In genomic region chr1:27372808-27373690, GRCh38 we compare ENCODE assay signal across 11 cellular contexts. TPM values are rescaled to one million over a fixed set of nuclear protein-coding genes. Genes with fewer than 3 reads are reported as not detected.
DNase-seq lines count a peak whose midpoint lies in the region; ATAC-seq, FAIRE-seq and TF ChIP-seq lines count a peak whose summit lies in the region.
"Had no signal": no experiment of that assay in that cellular context is flagged by ENCODE, and none has a peak within 500 bp of the region (broad histone marks: within the 10 kb centered on the region; RNA-seq: fewer than 3 reads in every experiment).

No MANE protein-coding gene starts in this region.

- H2BK15ac ChIP-seq in H1 (ENCODE audit: low read length), result no peak overlapping the region; the same call in 1 of the 2 replicates

- H3K4me1 Mint-ChIP-seq in CD14-positive monocyte (peaks cover 35% of the 10 kb centered on the region), nephron progenitor cell (peaks cover 22% of the 10 kb centered on the region)

- H4K91ac ChIP-seq in H1 (replicated peaks; ENCODE audit: insufficient read length, low read length), result no peak overlapping the region

- no peak overlapping the region for H3K27ac ChIP-seq in H1 (ENCODE audit: low read depth, low read length)
- H3K27ac ChIP-seq: SK-N-MC had no signal

- H3K23me2 ChIP-seq in H1 (ENCODE audit: low read depth, low read length), result no peaks in the 10 kb centered on the region

- H3K27me3 ChIP-seq in H1 (replicated peaks in 1 of 4; ENCODE audit: control insufficient read depth in 3 of 4, extremely low read depth in 1 of 4, insufficient read depth in 3 of 4, low read length in 3 of 4), result no peaks in the 10 kb centered on the region

- H3K79me2 ChIP-seq in H1 (ENCODE audit: control insufficient read depth in 1 of 2, insufficient read depth in 2 of 2, low read length in 2 of 2), result no peaks in the 10 kb centered on the region

- POLR2A ChIA-PET in H1 (lab: Charles Lee; ENCODE audit: partially characterized antibody), result interaction anchor here (1.0 to 5.0 kb wide), 2 partner anchors 9 to 18 kb away, joined by 3 to 14 read pairs; partner anchors contain the start of gene CD164L2

- CTCF ChIA-PET in H1 (lab: Charles Lee; ENCODE audit: partially characterized antibody), result interaction anchor here (0.7 to 28.8 kb wide), 15 partner anchors 10 to 363 kb away, joined by 3 to 625 read pairs (median 5); partner anchors contain the start of genes CD164L2, FCN3 and GPR3

- ATAC-seq in HG03457 (IDR thresholded peaks at IDR 0.05; ENCODE audit: unreplicated experiment), result no peak
- ATAC-seq: activated CD8-positive, alpha-beta T cell treated with anti-CD3 and anti-CD28 coated beads, Interleukin-2, amount 10 ng/mL, durations not matched to agents 7 days and 5 days had no signal

- no peak overlapping the region for H3K18ac ChIP-seq in H1 (ENCODE audit: extremely low read depth, low read length)

- H3K4ac ChIP-seq in H1 (replicated peaks; ENCODE audit: insufficient read length, low read depth, low read length), result no peak overlapping the region

- no peak overlapping the region for H2BK20ac ChIP-seq in H1 (ENCODE audit: low read length)

- no peak overlapping the region for H3K23ac ChIP-seq in H1 (ENCODE audit: insufficient read length)

- H4K8ac ChIP-seq in H1 (ENCODE audit: extremely low read depth, insufficient read depth, low read length), result peak overlapping the region; percentile 65; the same call in 1 of the 2 replicates

- peaks cover 0 to 3% (median 0%) of the 10 kb centered on the region in 4 experiments; a peak in 1 of 7 replicates for H3K4me1 ChIP-seq in H1 (replicated peaks in 1 of 4; ENCODE audit: control insufficient read depth in 3 of 4, insufficient read depth in 4 of 4, low read length in 3 of 4)

- no peaks in the 10 kb centered on the region for H3K36me3 ChIP-seq in H1 (ENCODE audit: control insufficient read depth in 2 of 4, insufficient read depth in 4 of 4, low read length in 3 of 4)

- H3K4me3 ChIP-seq in H1 (ENCODE audit: extremely low read depth in 1 of 4, insufficient read depth in 2 of 4, low read depth in 3 of 4, low read length in 4 of 4), result no peak overlapping the region
- H3K4me3 ChIP-seq: SK-N-MC had no signal

- H3K27ac Mint-ChIP-seq in CD14-positive monocyte (no peak overlapping the region), nephron progenitor cell (no peak overlapping the region)
- H3K27ac Mint-ChIP-seq: activated CD8-positive, alpha-beta T cell treated with anti-CD3 and anti-CD28 coated beads, Interleukin-2, amount 10 ng/mL, durations not matched to agents 7 days and 5 days had no signal

- H3K56ac ChIP-seq in H1 (replicated peaks; ENCODE audit: insufficient read length, low read depth, low read length), result no peak overlapping the region

- no peak overlapping the region for H2AFZ ChIP-seq in H1 (ENCODE audit: low read length)

- H2BK5ac ChIP-seq in H1 (ENCODE audit: low read depth, low read length), result no peak overlapping the region

- TF ChIP-seq RAD21 in H1 (IDR thresholded peaks at IDR 0.05 in 1 of 2, conservative IDR thresholded peaks at IDR 0.05 in 1 of 2; ENCODE audit: low read depth in 2 of 2, low read length in 2 of 2), result peak; percentile 41 to 57; a peak in 3 of 4 replicates

- no peaks in the 10 kb centered on the region for H3K79me1 ChIP-seq in H1 (ENCODE audit: low read depth, low read length)

- H3K9me3 ChIP-seq in H1 (ENCODE audit: insufficient read depth in 2 of 2, low read depth in 1 of 2, low read length in 1 of 2), result no peaks in the 10 kb centered on the region

- no peak overlapping the region for H3K4me3 Mint-ChIP-seq in CD14-positive monocyte
- no peak overlapping the region for H3K4me3 Mint-ChIP-seq in nephron progenitor cell
- H3K4me3 Mint-ChIP-seq: activated CD8-positive, alpha-beta T cell treated with anti-CD3 and anti-CD28 coated beads, Interleukin-2, amount 10 ng/mL, durations not matched to agents 7 days and 5 days had no signal

- H4K5ac ChIP-seq in H1 (ENCODE audit: insufficient read length, low read depth, low read length), result no peak overlapping the region

- no peak overlapping the region for H2BK120ac ChIP-seq in H1 (replicated peaks; ENCODE audit: low read depth, low read length)

- H3K9me3 Mint-ChIP-seq in CD14-positive monocyte (no peaks in the 10 kb centered on the region), nephron progenitor cell (no peaks in the 10 kb centered on the region)

- H3K36me3 Mint-ChIP-seq in CD14-positive monocyte (no peaks in the 10 kb centered on the region), nephron progenitor cell (ENCODE audit: low read depth) (no peaks in the 10 kb centered on the region)

- TF ChIP-seq CTCF in CD14-positive monocyte (IDR thresholded peaks at IDR 0.05) (peak; percentile 42), H1 (IDR thresholded peaks at IDR 0.05; ENCODE audit: control extremely low read depth in 1 of 3, insufficient read depth in 1 of 3, low read depth in 1 of 3, low read length in 3 of 3) (peak; percentile 61 to 69 (median 63)), nephron progenitor cell (IDR thresholded peaks at IDR 0.05) (peak; percentile 40)

- no peak for TF ChIP-seq POLR2A in H1 (IDR thresholded peaks at IDR 0.05; ENCODE audit: control extremely low read depth in 1 of 2, low read depth in 2 of 2, low read length in 2 of 2)

- H2AK5ac ChIP-seq in H1 (ENCODE audit: low read depth, low read length), result no peak overlapping the region

- H3K27me3 Mint-ChIP-seq in CD14-positive monocyte (ENCODE audit: low read depth in 3 of 3) (peaks cover 4 to 6% (median 6%) of the 10 kb centered on the region in 3 donors), nephron progenitor cell (ENCODE audit: low read depth, poor library complexity) (peaks cover 13% of the 10 kb centered on the region)

- no peak overlapping the region for H3K4me2 ChIP-seq in H1 (ENCODE audit: insufficient read depth in 1 of 2, low read depth in 2 of 2, low read length in 2 of 2)

- no peaks in the 10 kb centered on the region for H4K20me1 ChIP-seq in H1 (replicated peaks in 1 of 2; ENCODE audit: control insufficient read depth in 1 of 2, insufficient read depth in 2 of 2, low read length in 2 of 2)

- intact Hi-C loops in CD14-positive monocyte (cut with micrococcal nuclease), result no loop called here

- FAIRE-seq in H1 (lab: Jason Lieb, UNC), result no peak

- no peak for DNase-seq in CD14-positive monocyte (ENCODE audit: low spot score)
- peak; percentile 26 for DNase-seq in HK-2 (ENCODE audit: unreplicated experiment)
- peak in 1 of 2 experiments; percentile 64 for DNase-seq in H1 (ENCODE audit: low read depth in 1 of 2, low spot score in 2 of 2)
- DNase-seq in nephron progenitor cell, result no peak
- no peak for DNase-seq in NCI-H774 (lab: John Stamatoyannopoulos, UW)
- no peak for DNase-seq in AML-193 (lab: John Stamatoyannopoulos, UW)
- DNase-seq in GM03348 (ENCODE audit: low spot score), result no peak
- DNase-seq: activated CD8-positive, alpha-beta T cell treated with anti-CD3 and anti-CD28 coated beads, Interleukin-2, amount 10 ng/mL, durations not matched to agents 7 days and 5 days; NCI-H2107 had no signal

- no peak for TF ChIP-seq EP300 in H1 (IDR thresholded peaks at IDR 0.05; ENCODE audit: borderline replicate concordance in 1 of 2, low read depth in 2 of 2, low read length in 2 of 2)

- no peak overlapping the region for H3K9ac ChIP-seq in H1 (replicated peaks in 1 of 4; ENCODE audit: extremely low read depth in 1 of 4, low read depth in 3 of 4, low read length in 3 of 4)

- no peak overlapping the region for H2BK12ac ChIP-seq in H1 (ENCODE audit: low read depth, low read length)

- no peak overlapping the region for H3K14ac ChIP-seq in H1 (ENCODE audit: insufficient read length)

- 90% methylated on average over 11 of the region's 11 CpGs; no CpG with 5 or more reads in 1 of the 2 experiments for WGBS in H1 (ENCODE audit: extremely low coverage in 1 of 2, insufficient coverage in 1 of 2, insufficient read length in 1 of 2, insufficient replicate concordance in 2 of 2, low coverage in 1 of 2, low lambda C conversion rate in 2 of 2, missing lambda C conversion rate in 1 of 2), 2 experiments

RNA-seq across cellular contexts. Expression of gene FCN3, which starts 1.6 kb away (rescaled TPM):
- polyA plus RNA-seq in CD14-positive monocyte, result not detected
- 0.30 TPM in 1 of 2 replicates, not detected in the other for total RNA-seq in H1 (2021; fragmentation: NEBNext Ultra II Directional; extraction: Animal tissue kit (Norgen Biotek cat#: 25700))
- 0.35 and 0.57 TPM in 2 replicates for polyA plus RNA-seq in H1 (2011; rRNA removed)
- polyA plus RNA-seq in H1 (2011; cell fraction: cytosol; rRNA removed), result 0.32 TPM
- 0.90 TPM for polyA plus RNA-seq in H1 (2011; cell fraction: nucleus; rRNA removed)
- 0.28 to 0.78 TPM (median 0.40 TPM) in 3 of 4 replicates, not detected in the other for polyA plus RNA-seq in H1 (2012, experiment 1 of 2)
- polyA plus RNA-seq in H1 (2012, experiment 2 of 2), result not detected
- polyA plus RNA-seq in H1 (2013, experiment 1 of 2), result 0.47 TPM
- 0.28 TPM for polyA plus RNA-seq in H1 (2013, experiment 2 of 2)
- polyA minus RNA-seq in H1 (2011; rRNA and poly(A)+ RNA removed), result not detected in 2 replicates
- not detected for polyA minus RNA-seq in H1 (2011; cell fraction: cytosol; rRNA and poly(A)+ RNA removed)
- polyA minus RNA-seq in H1 (2011; cell fraction: nucleus; rRNA and poly(A)+ RNA removed), result not detected
- total RNA-seq: activated CD8-positive, alpha-beta T cell treated with anti-CD3 and anti-CD28 coated beads, Interleukin-2, amount 10 ng/mL, durations not matched to agents 7 days and 5 days had no signal

RNA-seq across cellular contexts. Expression of gene MAP3K6, which starts 6.3 kb away (rescaled TPM):
- polyA plus RNA-seq in CD14-positive monocyte (1 to 10 TPM; 3.2 to 6.7 TPM), H1 (2011; rRNA removed) (7.4 and 10.3 TPM in 2 replicates)
- total RNA-seq in H1 (2021; fragmentation: NEBNext Ultra II Directional; extraction: Animal tissue kit (Norgen Biotek cat#: 25700)), result 7.6 and 11.2 TPM in 2 replicates
- polyA plus RNA-seq in H1 (2011; cell fraction: cytosol; rRNA removed), result 6.7 TPM
- polyA plus RNA-seq in H1 (2011; cell fraction: nucleus; rRNA removed), result 40.8 TPM
- polyA plus RNA-seq in H1 (2012, experiment 1 of 2), result 8.5 to 12.5 TPM (median 9.7 TPM) in 4 replicates
- 9.5 TPM for polyA plus RNA-seq in H1 (2012, experiment 2 of 2)
- polyA plus RNA-seq in H1 (2013, experiment 1 of 2), result 10.9 TPM
- 10.7 TPM for polyA plus RNA-seq in H1 (2013, experiment 2 of 2)
- polyA minus RNA-seq in H1 (2011; rRNA and poly(A)+ RNA removed), result 4.6 and 5.6 TPM in 2 replicates
- 2.6 TPM for polyA minus RNA-seq in H1 (2011; cell fraction: cytosol; rRNA and poly(A)+ RNA removed)
- 11.6 TPM for polyA minus RNA-seq in H1 (2011; cell fraction: nucleus; rRNA and poly(A)+ RNA removed)

RNA-seq across cellular contexts. Expression of gene CD164L2, which starts 10.1 kb away (rescaled TPM):
- polyA plus RNA-seq in CD14-positive monocyte, result not detected
- 3.3 and 3.8 TPM in 2 replicates for total RNA-seq in H1 (2021; fragmentation: NEBNext Ultra II Directional; extraction: Animal tissue kit (Norgen Biotek cat#: 25700))
- 3.3 and 5.5 TPM in 2 replicates for polyA plus RNA-seq in H1 (2011; rRNA removed)
- polyA plus RNA-seq in H1 (2011; cell fraction: cytosol; rRNA removed), result 6.5 TPM
- polyA plus RNA-seq in H1 (2011; cell fraction: nucleus; rRNA removed), result 26.5 TPM
- 3.0 to 4.1 TPM (median 3.4 TPM) in 4 replicates for polyA plus RNA-seq in H1 (2012, experiment 1 of 2)
- 2.5 TPM for polyA plus RNA-seq in H1 (2012, experiment 2 of 2)
- polyA plus RNA-seq in H1 (2013, experiment 1 of 2), result 1.9 TPM
- polyA plus RNA-seq in H1 (2013, experiment 2 of 2), result 1.7 TPM
- polyA minus RNA-seq in H1 (2011; rRNA and poly(A)+ RNA removed), result 0.63 and 1.5 TPM in 2 replicates
- not detected for polyA minus RNA-seq in H1 (2011; cell fraction: cytosol; rRNA and poly(A)+ RNA removed)
- 3.1 TPM for polyA minus RNA-seq in H1 (2011; cell fraction: nucleus; rRNA and poly(A)+ RNA removed)
- total RNA-seq: activated CD8-positive, alpha-beta T cell treated with anti-CD3 and anti-CD28 coated beads, Interleukin-2, amount 10 ng/mL, durations not matched to agents 7 days and 5 days had no signal

RNA-seq across cellular contexts. Expression of gene GPR3, which starts 19.4 kb away (rescaled TPM):
- polyA plus RNA-seq in CD14-positive monocyte (under 1 TPM in 1 of 2 donors, not detected in 1; 0.26 TPM), H1 (2011; rRNA removed) (26.5 and 34.9 TPM in 2 replicates)
- total RNA-seq in H1 (2021; fragmentation: NEBNext Ultra II Directional; extraction: Animal tissue kit (Norgen Biotek cat#: 25700)), result 9.4 and 9.9 TPM in 2 replicates
- 13.5 TPM for polyA plus RNA-seq in H1 (2011; cell fraction: cytosol; rRNA removed)
- 21.1 TPM for polyA plus RNA-seq in H1 (2011; cell fraction: nucleus; rRNA removed)
- polyA plus RNA-seq in H1 (2012, experiment 1 of 2), result 9.0 to 9.9 TPM (median 9.4 TPM) in 4 replicates
- 11.8 TPM for polyA plus RNA-seq in H1 (2012, experiment 2 of 2)
- polyA plus RNA-seq in H1 (2013, experiment 1 of 2), result 27.7 TPM
- 27.2 TPM for polyA plus RNA-seq in H1 (2013, experiment 2 of 2)
- polyA minus RNA-seq in H1 (2011; rRNA and poly(A)+ RNA removed), result 15.8 and 16.7 TPM in 2 replicates
- polyA minus RNA-seq in H1 (2011; cell fraction: cytosol; rRNA and poly(A)+ RNA removed), result 7.1 TPM
- polyA minus RNA-seq in H1 (2011; cell fraction: nucleus; rRNA and poly(A)+ RNA removed), result 9.1 TPM

RNA-seq across cellular contexts. Expression of gene SYTL1, which starts 31.2 kb away (rescaled TPM):
- 10 to 100 TPM; 26.9 to 44.6 TPM for polyA plus RNA-seq in CD14-positive monocyte
- 6.4 and 8.8 TPM in 2 replicates for total RNA-seq in H1 (2021; fragmentation: NEBNext Ultra II Directional; extraction: Animal tissue kit (Norgen Biotek cat#: 25700))
- polyA plus RNA-seq in H1 (2011; rRNA removed), result 19.5 and 33.8 TPM in 2 replicates
- polyA plus RNA-seq in H1 (2011; cell fraction: cytosol; rRNA removed), result 14.6 TPM
- polyA plus RNA-seq in H1 (2011; cell fraction: nucleus; rRNA removed), result 63.0 TPM
- 4.0 to 13.1 TPM (median 10.8 TPM) in 4 replicates for polyA plus RNA-seq in H1 (2012, experiment 1 of 2)
- polyA plus RNA-seq in H1 (2012, experiment 2 of 2), result 6.3 TPM
- 8.5 TPM for polyA plus RNA-seq in H1 (2013, experiment 1 of 2)
- polyA plus RNA-seq in H1 (2013, experiment 2 of 2), result 8.4 TPM
- polyA minus RNA-seq in H1 (2011; rRNA and poly(A)+ RNA removed), result 2.9 and 5.0 TPM in 2 replicates
- 5.7 TPM for polyA minus RNA-seq in H1 (2011; cell fraction: cytosol; rRNA and poly(A)+ RNA removed)
- 13.1 TPM for polyA minus RNA-seq in H1 (2011; cell fraction: nucleus; rRNA and poly(A)+ RNA removed)
